ENCODE assay signal across 9 cellular contexts in the genomic region with DNA sequence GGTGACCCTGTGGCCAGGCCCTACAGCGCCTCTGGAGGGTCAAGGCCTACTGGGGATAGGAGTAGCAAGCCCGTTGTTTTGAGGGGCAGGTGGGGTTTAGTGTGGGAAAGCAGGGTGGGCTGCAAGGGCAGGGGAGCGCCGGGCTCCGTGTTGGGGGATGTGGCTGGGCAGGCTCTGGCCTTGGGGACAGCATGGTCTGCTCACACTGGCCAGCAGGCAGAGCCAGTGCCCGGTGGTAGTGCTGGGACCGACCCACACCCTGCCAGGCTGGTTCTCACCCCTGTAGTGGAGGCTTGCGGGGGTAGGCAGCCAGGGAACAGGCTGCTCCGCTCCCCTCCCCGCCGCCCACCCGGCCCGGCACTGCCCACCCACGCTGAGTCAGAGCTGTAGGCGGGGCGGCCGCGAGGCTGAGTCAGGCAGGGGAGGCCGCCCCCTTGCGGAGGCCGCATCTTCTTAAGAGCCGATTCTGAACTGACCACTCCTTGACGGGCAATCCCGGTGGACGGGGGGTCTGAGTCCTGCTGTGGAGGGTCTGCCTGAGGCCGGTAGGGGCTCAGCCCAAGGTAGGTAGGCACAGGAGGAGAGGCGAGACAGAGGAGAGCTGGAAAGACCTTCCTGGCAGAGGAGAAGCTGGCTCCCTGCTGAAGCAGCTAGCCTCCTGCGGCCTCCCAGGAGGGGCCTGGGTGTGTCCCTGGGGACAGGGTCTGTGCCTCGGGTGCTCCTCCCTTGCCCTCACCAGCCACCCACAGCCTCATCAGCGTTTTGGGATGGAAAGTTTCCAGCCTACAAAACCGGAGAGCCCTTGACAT.
DNase-seq lines count a peak whose midpoint lies in the region; ATAC-seq, FAIRE-seq and TF ChIP-seq lines count a peak whose summit lies in the region.
"Had no signal": no experiment of that assay in that cellular context is flagged by ENCODE, and none has a peak within 500 bp of the region (broad histone marks: within the 10 kb centered on the region; RNA-seq: fewer than 3 reads in every experiment).

No MANE protein-coding gene starts in this region.

- no peaks in the 10 kb centered on the region for H3K9me3 Mint-ChIP-seq in activated CD4-positive, alpha-beta memory T cell treated with anti-CD3 and anti-CD28 coated beads, Interleukin-2, amount 10 ng/mL, durations not matched to agents 7 days and 5 days
- no peaks in the 10 kb centered on the region for H3K9me3 Mint-ChIP-seq in effector memory CD8-positive, alpha-beta T cell

- no peak for FAIRE-seq in GM12892 (lab: Jason Lieb, UNC)

- H3K4me1 Mint-ChIP-seq in activated CD4-positive, alpha-beta memory T cell treated with anti-CD3 and anti-CD28 coated beads, Interleukin-2, amount 10 ng/mL, durations not matched to agents 7 days and 5 days: peaks cover 36% of the 10 kb centered on the region
- H3K4me1 Mint-ChIP-seq in effector memory CD8-positive, alpha-beta T cell (ENCODE audit: low read depth in 2 of 2): peaks cover 32 to 49% of the 10 kb centered on the region in 2 donors

- TF ChIP-seq POLR2A in GM12892 (IDR thresholded peaks at IDR 0.05; ENCODE audit: low read depth, low read length): no peak

- ATAC-seq in effector memory CD8-positive, alpha-beta T cell (replicated peaks): no peak
- ATAC-seq in HG03378 (IDR thresholded peaks at IDR 0.05; ENCODE audit: unreplicated experiment): no peak
- ATAC-seq: naive thymus-derived CD4-positive, alpha-beta T cell had no signal

- peaks cover 19% of the 10 kb centered on the region for H3K27me3 Mint-ChIP-seq in activated CD4-positive, alpha-beta memory T cell treated with anti-CD3 and anti-CD28 coated beads, Interleukin-2, amount 10 ng/mL, durations not matched to agents 7 days and 5 days
- H3K27me3 Mint-ChIP-seq in effector memory CD8-positive, alpha-beta T cell: no peaks in the 10 kb centered on the region

- POLR2A ChIA-PET in activated CD4-positive, alpha-beta memory T cell treated with anti-CD3 and anti-CD28 coated beads, Interleukin-2, amount 10 ng/mL, durations not matched to agents 7 days and 5 days (lab: Charles Lee): interaction anchor here (0.8 to 1.8 kb wide), 2 partner anchors 17 to 79 kb away, joined by 3 to 4 read pairs; no protein-coding TSS in a partner anchor

- no peak overlapping the region for H3K4me3 Mint-ChIP-seq in activated CD4-positive, alpha-beta memory T cell treated with anti-CD3 and anti-CD28 coated beads, Interleukin-2, amount 10 ng/mL, durations not matched to agents 7 days and 5 days
- H3K4me3 Mint-ChIP-seq in effector memory CD8-positive, alpha-beta T cell: peak overlapping the region; percentile 65 to 83

- no peaks in the 10 kb centered on the region for H3K36me3 Mint-ChIP-seq in activated CD4-positive, alpha-beta memory T cell treated with anti-CD3 and anti-CD28 coated beads, Interleukin-2, amount 10 ng/mL, durations not matched to agents 7 days and 5 days (ENCODE audit: low read depth)
- H3K36me3 Mint-ChIP-seq in effector memory CD8-positive, alpha-beta T cell (ENCODE audit: insufficient read depth): peaks cover 16% of the 10 kb centered on the region
- H3K36me3 Mint-ChIP-seq: naive thymus-derived CD4-positive, alpha-beta T cell had no signal

- CTCF ChIA-PET in activated CD4-positive, alpha-beta memory T cell treated with anti-CD3 and anti-CD28 coated beads, Interleukin-2, amount 10 ng/mL, durations not matched to agents 7 days and 5 days (lab: Charles Lee): interaction anchor here (0.5 to 1.4 kb wide), 3 partner anchors 74 to 107 kb away, joined by 4 to 6 read pairs (median 4); no protein-coding TSS in a partner anchor

- DNase-seq in AG08396 (ENCODE audit: low spot score) (peak; percentile 92), KBM-7 (peak; percentile 57), medulla oblongata (ENCODE audit: extremely low spot score) (peak; percentile 80), GM12892 (ENCODE audit: insufficient read length) (no peak)
- DNase-seq in activated CD4-positive, alpha-beta memory T cell treated with anti-CD3 and anti-CD28 coated beads, Interleukin-2, amount 10 ng/mL, durations not matched to agents 7 days and 5 days: peak; percentile 48
- DNase-seq in effector memory CD8-positive, alpha-beta T cell: peak; percentile 50 to 60 (median 58)
- peak; percentile 25 for DNase-seq in stimulated activated CD8-positive, alpha-beta memory T cell treated with anti-CD3 and anti-CD28 coated beads, Interleukin-12 subunit alpha, Interleukin-12 subunit beta, amount 100 ng/mL, for 24 hours (ENCODE audit: extremely low read depth)

- in situ Hi-C loops in KBM-7 (cut with MboI; ENCODE audit: low pct_unique_long_range_greater_than_20kb, low sequenced_read_pairs): no loop called here

- no peak overlapping the region for H3K27ac Mint-ChIP-seq in activated CD4-positive, alpha-beta memory T cell treated with anti-CD3 and anti-CD28 coated beads, Interleukin-2, amount 10 ng/mL, durations not matched to agents 7 days and 5 days
- peak overlapping the region; percentile 28 to 98 for H3K27ac Mint-ChIP-seq in effector memory CD8-positive, alpha-beta T cell
- H3K27ac Mint-ChIP-seq: naive thymus-derived CD4-positive, alpha-beta T cell had no signal
